ENCODE assay signal across 23 cellular contexts in genomic region chr12:91920740-91921139, GRCh38.
"Had no signal": no experiment of that assay in that cellular context is flagged by ENCODE, and none has a peak within 500 bp of the region (broad histone marks: within the 10 kb centered on the region; RNA-seq: fewer than 3 reads in every experiment).

No MANE protein-coding gene starts in this region.

- H3K36me3 Mint-ChIP-seq: activated naive CD4-positive, alpha-beta T cell treated with anti-CD3 and anti-CD28 coated beads, Interleukin-2, amount 10 ng/mL, durations not matched to agents 7 days and 5 days; mesothelial cell of epicardium; stimulated activated effector memory CD8-positive, alpha-beta T cell treated with anti-CD3 and anti-CD28 coated beads, Interleukin-12 subunit alpha, Interleukin-12 subunit beta, amount 100 ng/mL, for 72 hours had no signal

- H3K27ac Mint-ChIP-seq: activated naive CD4-positive, alpha-beta T cell treated with anti-CD3 and anti-CD28 coated beads, Interleukin-2, amount 10 ng/mL, durations not matched to agents 7 days and 5 days; activated naive CD8-positive, alpha-beta T cell treated with anti-CD3 and anti-CD28 coated beads, Interleukin-2, amount 10 ng/mL, durations not matched to agents 7 days and 5 days; dendritic cell treated with granulocyte-macrophage colony-stimulating factor and Interleukin-4, amounts not matched to agents 40 ng/mL and 50 ng/mL, for 4 days; endodermal cell; mesothelial cell of epicardium had no signal

- H3K4me3 Mint-ChIP-seq: activated naive CD4-positive, alpha-beta T cell treated with anti-CD3 and anti-CD28 coated beads, Interleukin-2, amount 10 ng/mL, durations not matched to agents 7 days and 5 days; activated naive CD8-positive, alpha-beta T cell treated with anti-CD3 and anti-CD28 coated beads, Interleukin-2, amount 10 ng/mL, durations not matched to agents 7 days and 5 days; dendritic cell treated with granulocyte-macrophage colony-stimulating factor and Interleukin-4, amounts not matched to agents 40 ng/mL and 50 ng/mL, for 4 days; endodermal cell; mesothelial cell of epicardium; neural crest cell; stimulated activated effector memory CD8-positive, alpha-beta T cell treated with anti-CD3 and anti-CD28 coated beads, Interleukin-12 subunit alpha, Interleukin-12 subunit beta, amount 100 ng/mL, for 72 hours; T-cell had no signal

- H3K27me3 Mint-ChIP-seq: activated naive CD4-positive, alpha-beta T cell treated with anti-CD3 and anti-CD28 coated beads, Interleukin-2, amount 10 ng/mL, durations not matched to agents 7 days and 5 days; activated naive CD8-positive, alpha-beta T cell treated with anti-CD3 and anti-CD28 coated beads, Interleukin-2, amount 10 ng/mL, durations not matched to agents 7 days and 5 days; dendritic cell treated with granulocyte-macrophage colony-stimulating factor and Interleukin-4, amounts not matched to agents 40 ng/mL and 50 ng/mL, for 4 days; naive thymus-derived CD4-positive, alpha-beta T cell; T-cell had no signal

- H3K4me1 Mint-ChIP-seq: activated naive CD8-positive, alpha-beta T cell treated with anti-CD3 and anti-CD28 coated beads, Interleukin-2, amount 10 ng/mL, durations not matched to agents 7 days and 5 days; neural crest cell had no signal

- H3K27ac ChIP-seq: brain microvascular endothelial cell, right lobe of liver, stomach, tibial artery had no signal

- DNase-seq: activated CD4-positive, alpha-beta T cell treated with anti-CD3 and anti-CD28 coated beads for 4 hours; activated CD4-positive, alpha-beta T cell treated with anti-CD3 and anti-CD28 coated beads, Interleukin-2, amount 50 U/mL, for 4 hours; activated CD8-positive, alpha-beta memory T cell treated with anti-CD3 and anti-CD28 coated beads for 24 hours; activated gamma-delta T cell; activated naive CD4-positive, alpha-beta T cell treated with anti-CD3 and anti-CD28 coated beads, Interleukin-2, amount 10 ng/mL, durations not matched to agents 7 days and 5 days; activated naive CD8-positive, alpha-beta T cell treated with anti-CD3 and anti-CD28 coated beads, Interleukin-2, amount 10 ng/mL, durations not matched to agents 7 days and 5 days; central memory CD4-positive, alpha-beta T cell; endodermal cell; head of caudate nucleus; hippocampal formation; kidney; left colon; naive thymus-derived CD4-positive, alpha-beta T cell; right lobe of liver; stimulated activated CD4-positive, alpha-beta T cell treated with anti-CD3 and anti-CD28 coated beads, Interleukin-4, amount 100 ng/mL, for 24 hours; stomach; T-cell; tibial artery had no signal

- H3K4me3 ChIP-seq: right lobe of liver, stomach, tibial artery had no signal

- H3K36me3 ChIP-seq: brain microvascular endothelial cell, right lobe of liver, stomach, tibial artery had no signal

- H3K9me3 ChIP-seq: right lobe of liver, stomach, tibial artery had no signal

- ATAC-seq: left colon; naive thymus-derived CD4-positive, alpha-beta T cell; right lobe of liver had no signal

- H3K9me3 Mint-ChIP-seq: neural crest cell; stimulated activated effector memory CD8-positive, alpha-beta T cell treated with anti-CD3 and anti-CD28 coated beads, Interleukin-12 subunit alpha, Interleukin-12 subunit beta, amount 100 ng/mL, for 72 hours had no signal

- H3K4me1 ChIP-seq: right lobe of liver, stomach, tibial artery had no signal

- H3K27me3 ChIP-seq: brain microvascular endothelial cell, right lobe of liver, stomach, tibial artery had no signal
